In the genomic region with DNA sequence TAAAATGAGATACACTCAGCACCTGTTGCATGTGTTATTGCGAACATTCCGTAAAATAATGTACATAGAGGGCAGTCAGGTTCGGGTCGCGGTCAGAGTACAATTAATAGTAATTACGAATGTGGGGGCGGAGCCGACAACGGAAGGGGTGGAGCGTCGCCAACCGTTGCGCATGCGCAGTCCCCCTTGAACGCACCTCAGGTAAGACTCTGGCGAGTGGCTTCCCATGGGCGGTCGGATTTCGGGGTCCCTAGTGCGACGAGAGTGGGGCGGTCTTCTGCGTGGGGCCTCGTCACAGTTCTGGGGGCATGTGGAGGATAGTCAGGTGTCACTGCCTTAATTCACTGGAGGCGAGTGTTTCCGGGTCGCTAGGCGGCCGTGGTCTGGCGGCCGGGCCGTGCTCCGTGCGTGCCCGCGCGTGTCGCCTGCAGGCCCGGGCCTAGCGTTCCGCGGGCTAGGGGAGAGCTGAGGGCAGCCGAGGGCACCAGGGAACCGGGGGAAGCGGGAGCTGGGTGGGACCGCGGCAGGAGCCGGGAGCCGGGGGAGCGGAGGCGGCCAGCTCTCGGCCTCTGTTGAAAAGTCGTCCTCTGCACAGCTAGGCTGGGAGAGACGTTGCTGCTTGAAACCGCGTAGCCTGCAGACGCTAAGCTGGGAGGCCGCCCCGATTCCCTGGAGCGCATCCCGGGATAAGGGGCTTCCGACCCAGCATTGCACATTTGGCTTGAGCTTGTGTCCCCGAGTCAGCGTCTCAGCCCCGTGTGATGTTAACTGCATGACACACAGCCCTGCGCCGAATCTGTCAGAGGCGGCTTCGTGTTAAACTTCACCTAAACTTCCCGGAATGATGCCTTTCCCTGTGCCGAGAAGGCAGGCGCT, we compare ENCODE assay signal across 8 cellular contexts. TPM values are rescaled to one million over a fixed set of nuclear protein-coding genes. Genes with fewer than 3 reads are reported as not detected.
DNase-seq lines count a peak whose midpoint lies in the region; ATAC-seq and TF ChIP-seq lines count a peak whose summit lies in the region.

A gene (plus strand): TSS at position 177 of the 876 bp plus-strand sequence. CDS start 3,209 bp downstream, outside the sequence.

- peak; percentile 85 for TF ChIP-seq POLR2A in GM15510 (IDR thresholded peaks at IDR 0.05; ENCODE audit: borderline replicate concordance, extremely low read depth, insufficient read length)

- peak; percentile 78 for ATAC-seq in HG02885 (IDR thresholded peaks at IDR 0.05; ENCODE audit: poor library complexity, unreplicated experiment)
- ATAC-seq in left ventricle myocardium superior: peak; percentile 94

- intact Hi-C loops in left ventricle myocardium superior (cut with micrococcal nuclease): no loop called here

- peaks cover 5% of the 10 kb centered on the region for H3K27me3 Mint-ChIP-seq in T-helper 1 cell treated with Interleukin-12 subunit alpha and Interleukin-12 subunit beta and Interleukin-4 antibody, amounts not matched to agents 30 μg/mL and 1 μg/mL, for 36 hours (ENCODE audit: low read depth)
- H3K27me3 Mint-ChIP-seq in mesothelial cell of epicardium (ENCODE audit: low read depth): no peaks in the 10 kb centered on the region

- peak within 1 kb of the TSS; percentile 100 for H3K4me3 Mint-ChIP-seq in T-helper 1 cell treated with Interleukin-12 subunit alpha and Interleukin-12 subunit beta and Interleukin-4 antibody, amounts not matched to agents 30 μg/mL and 1 μg/mL, for 36 hours
- no peak within 1 kb of the TSS for H3K4me3 Mint-ChIP-seq in mesothelial cell of epicardium

- DNase-seq in NCI-H1694 treated with DMSO at 0.1 percent for 48 hours (lab: John Stamatoyannopoulos, UW) (peak; percentile 70), amniotic stem cell (lab: John Stamatoyannopoulos, UW) (peak; percentile 44), left ventricle myocardium superior (peak; percentile 91), retina (peak; percentile 96), mesothelial cell of epicardium (ENCODE audit: low spot score in 2 of 2, unreplicated experiment in 2 of 2) (no peak)

- no peaks in the 10 kb centered on the region for H3K9me3 Mint-ChIP-seq in T-helper 1 cell treated with Interleukin-12 subunit alpha and Interleukin-12 subunit beta and Interleukin-4 antibody, amounts not matched to agents 30 μg/mL and 1 μg/mL, for 36 hours
- no peaks in the 10 kb centered on the region for H3K9me3 Mint-ChIP-seq in mesothelial cell of epicardium

- TF ChIP-seq CTCF in mesothelial cell of epicardium (IDR thresholded peaks at IDR 0.05; ENCODE audit: unreplicated experiment): no peak

- peaks cover 18% of the 10 kb centered on the region for H3K36me3 Mint-ChIP-seq in T-helper 1 cell treated with Interleukin-12 subunit alpha and Interleukin-12 subunit beta and Interleukin-4 antibody, amounts not matched to agents 30 μg/mL and 1 μg/mL, for 36 hours (ENCODE audit: low read depth)
- H3K36me3 Mint-ChIP-seq in mesothelial cell of epicardium: peaks cover 5% of the 10 kb centered on the region

- peaks cover 18% of the 10 kb centered on the region for H3K4me1 Mint-ChIP-seq in T-helper 1 cell treated with Interleukin-12 subunit alpha and Interleukin-12 subunit beta and Interleukin-4 antibody, amounts not matched to agents 30 μg/mL and 1 μg/mL, for 36 hours (ENCODE audit: low read depth)
- no peaks in the 10 kb centered on the region for H3K4me1 Mint-ChIP-seq in mesothelial cell of epicardium

- peak within 1 kb of the TSS; percentile 100 for H3K27ac Mint-ChIP-seq in T-helper 1 cell treated with Interleukin-12 subunit alpha and Interleukin-12 subunit beta and Interleukin-4 antibody, amounts not matched to agents 30 μg/mL and 1 μg/mL, for 36 hours
- H3K27ac Mint-ChIP-seq in mesothelial cell of epicardium: no peak within 1 kb of the TSS

RNA-seq across cellular contexts. Expression of the gene that starts here (rescaled TPM):
- total RNA-seq in left ventricle myocardium superior: 60.4 TPM
- not detected in 3 replicates for total RNA-seq in mesothelial cell of epicardium

Comparison
In these comparisons a context has a peak if more than half of its experiments do, and no peak if none do; other contexts are left out.
1. RNA of the gene that starts here (total RNA-seq): 60.4 TPM in left ventricle myocardium superior (single experiment); not detected in mesothelial cell of epicardium; every median in the first group is over 10 times any median in the second.
2. DNase-seq: peak in NCI-H1694 treated with DMSO at 0.1 percent for 48 hours (single experiment), amniotic stem cell (single experiment), left ventricle myocardium superior (single experiment) and retina (single experiment); none in mesothelial cell of epicardium (0 of 2).